19 cellular contexts compared by ENCODE assay signal in genomic region chr10:132493756-132494290, GRCh38. TPM values are rescaled to one million over a fixed set of nuclear protein-coding genes. Genes with fewer than 3 reads are reported as not detected.
DNase-seq lines count a peak whose midpoint lies in the region; ATAC-seq and TF ChIP-seq lines count a peak whose summit lies in the region.
"Had no signal": no experiment of that assay in that cellular context is flagged by ENCODE, and none has a peak within 500 bp of the region (broad histone marks: within the 10 kb centered on the region; RNA-seq: fewer than 3 reads in every experiment).

No MANE protein-coding gene starts in this region.

- no peaks in the 10 kb centered on the region for H3K36me3 Mint-ChIP-seq in progenitor cell of endocrine pancreas (ENCODE audit: insufficient read depth)
- H3K36me3 Mint-ChIP-seq: CD4-positive, CD25-positive, alpha-beta regulatory T cell; IgD-negative memory B cell had no signal

- no peaks in the 10 kb centered on the region for H3K36me3 ChIP-seq in left lung
- H3K36me3 ChIP-seq in vagina: no peaks in the 10 kb centered on the region
- no peaks in the 10 kb centered on the region for H3K36me3 ChIP-seq in gastroesophageal sphincter

- peaks cover 10% of the 10 kb centered on the region for H3K27me3 Mint-ChIP-seq in progenitor cell of endocrine pancreas
- H3K27me3 Mint-ChIP-seq: CD4-positive, CD25-positive, alpha-beta regulatory T cell had no signal

- TF ChIP-seq EP300 in gastroesophageal sphincter (IDR thresholded peaks at IDR 0.05): no peak

- ATAC-seq in left cardiac atrium: no peak
- ATAC-seq in left lung: peak; percentile 26
- ATAC-seq in gastroesophageal sphincter: no peak
- ATAC-seq: GM23338 had no signal

- TF ChIP-seq CTCF in left lung (IDR thresholded peaks at IDR 0.05) (no peak), vagina (IDR thresholded peaks at IDR 0.05) (no peak), progenitor cell of endocrine pancreas (IDR thresholded peaks at IDR 0.05; ENCODE audit: unreplicated experiment) (no peak), gastroesophageal sphincter (IDR thresholded peaks at IDR 0.05) (no peak)

- H3K27ac ChIP-seq in left lung (no peak overlapping the region), vagina (peak overlapping the region; percentile 72), gastroesophageal sphincter (peak overlapping the region in 1 of 4 donors; percentile 53)

- intact Hi-C loops in cardiac septum (cut with DNase I): no loop called here
- intact Hi-C loops in left cardiac atrium (cut with DNase I): no loop called here
- intact Hi-C loops in left lung (cut with DNase I): no loop called here
- intact Hi-C loops in posterior vena cava (cut with DNase I): loop anchor here in 1 of 2 donors (10.0 kb wide), 1 partner anchor 141 kb away; no protein-coding TSS in a partner anchor
- intact Hi-C loops in vagina (cut with DNase I): no loop called here

- peak; percentile 71 for DNase-seq in cardiac septum (ENCODE audit: low spot score)
- no peak for DNase-seq in left cardiac atrium
- peak in 1 of 2 donors; percentile 63 for DNase-seq in left lung
- DNase-seq in posterior vena cava (ENCODE audit: low spot score): peak; percentile 46
- no peak for DNase-seq in vagina (ENCODE audit: extremely low spot score in 2 of 2)
- DNase-seq in progenitor cell of endocrine pancreas (ENCODE audit: low spot score, unreplicated experiment): no peak
- no peak for DNase-seq in kidney glomerular epithelial cell (lab: John Stamatoyannopoulos, UW)
- DNase-seq: AML-193; Calu3; CD4-positive, CD25-positive, alpha-beta regulatory T cell; DMS79; NCI-H1417 treated with DMSO at 0.1 percent for 48 hours; NCI-H2029 treated with DMSO at 0.1 percent for 48 hours; NCI-H526 treated with DMSO at 0.1 percent for 48 hours; OCI-M1; RPMI8226 had no signal

- H3K9me3 ChIP-seq in left lung (no peaks in the 10 kb centered on the region), vagina (no peaks in the 10 kb centered on the region), gastroesophageal sphincter (no peaks in the 10 kb centered on the region)

- peaks cover 0 to 17% of the 10 kb centered on the region in 2 donors for H3K4me1 ChIP-seq in left lung
- peaks cover 40% of the 10 kb centered on the region for H3K4me1 ChIP-seq in vagina
- H3K4me1 ChIP-seq in gastroesophageal sphincter: peaks cover 0 to 54% (median 4%) of the 10 kb centered on the region in 3 donors

- H3K27me3 ChIP-seq in left lung: no peaks in the 10 kb centered on the region
- no peaks in the 10 kb centered on the region for H3K27me3 ChIP-seq in vagina
- H3K27me3 ChIP-seq in gastroesophageal sphincter: no peaks in the 10 kb centered on the region

- H3K4me1 Mint-ChIP-seq in progenitor cell of endocrine pancreas (ENCODE audit: low read depth): no peaks in the 10 kb centered on the region
- H3K4me1 Mint-ChIP-seq: CD4-positive, CD25-positive, alpha-beta regulatory T cell; GM23338 had no signal

- TF ChIP-seq POLR2A in vagina (IDR thresholded peaks at IDR 0.05): no peak
- TF ChIP-seq POLR2A in gastroesophageal sphincter (IDR thresholded peaks at IDR 0.05): no peak

- H3K9me3 Mint-ChIP-seq in progenitor cell of endocrine pancreas (ENCODE audit: low read depth): no peaks in the 10 kb centered on the region
- H3K9me3 Mint-ChIP-seq: IgD-negative memory B cell had no signal

- H3K4me3 Mint-ChIP-seq in progenitor cell of endocrine pancreas (ENCODE audit: low read depth): no peak overlapping the region
- H3K4me3 Mint-ChIP-seq: GM23338, IgD-negative memory B cell had no signal

- H3K4me3 ChIP-seq in left lung: no peak overlapping the region
- no peak overlapping the region for H3K4me3 ChIP-seq in vagina
- no peak overlapping the region for H3K4me3 ChIP-seq in gastroesophageal sphincter
- H3K4me3 ChIP-seq: GM23338 had no signal

- whole genome bisulfite sequencing in gastroesophageal sphincter (ENCODE audit: low coverage in 1 of 2), 2 donors: 95% methylated on average over 6 to 11 of the region's 16 CpGs

- no peak overlapping the region for H3K27ac Mint-ChIP-seq in progenitor cell of endocrine pancreas
- H3K27ac Mint-ChIP-seq: GM23338 had no signal

RNA-seq across cellular contexts. Expression of gene INPP5A, which starts 43.8 kb away (rescaled TPM):
- total RNA-seq in cardiac septum (121 TPM), left cardiac atrium (10 to 100 TPM; 74.4 to 95.3 TPM), left lung (10 to 100 TPM; 32.0 to 37.0 TPM), posterior vena cava (100 to 1,000 TPM in 1 of 2 donors, 10 to 100 TPM in 1; 65.2 to 102 TPM), vagina (24.3 TPM), progenitor cell of endocrine pancreas (30.0 and 30.6 TPM in 2 replicates), gastroesophageal sphincter (100 to 1,000 TPM; 111 to 288 (median 215) TPM)

Comparison
In these comparisons a context has a peak if more than half of its experiments do, and no peak if none do; other contexts are left out.
1. DNase-seq: peak in cardiac septum (single experiment) and posterior vena cava (single experiment); none in left cardiac atrium (single experiment), vagina (0 of 2), progenitor cell of endocrine pancreas (single experiment) and kidney glomerular epithelial cell (single experiment).